ENCODE assay signal across 1 cellular context in genomic region chr16:3186946-3187690, GRCh38.
TF ChIP-seq lines count a peak whose summit lies in the region.

No MANE protein-coding gene starts in this region.

TF ChIP-seq in K562, 482 proteins besides CTCF, POLR2A, EP300 and RAD21:
- TF ChIP-seq NRF1 (conservative IDR thresholded peaks at IDR 0.05 in 1 of 2, IDR thresholded peaks at IDR 0.05 in 1 of 2) (no peak), LEF1 (IDR thresholded peaks at IDR 0.05) (no peak), ZNF830 (CRISPR knock-in tag; IDR thresholded peaks at IDR 0.05) (no peak), SIN3B (IDR thresholded peaks at IDR 0.05; ENCODE audit: low read depth) (no peak), ERF (CRISPR knock-in tag; IDR thresholded peaks at IDR 0.05) (no peak), ETV6 (IDR thresholded peaks at IDR 0.05; ENCODE audit: borderline replicate concordance in 1 of 2, low read depth in 2 of 2, low read length in 1 of 2) (no peak), ETV6 (CRISPR knock-in tag; IDR thresholded peaks at IDR 0.05; ENCODE audit: borderline replicate concordance) (no peak), ZNF146 (CRISPR knock-in tag; IDR thresholded peaks at IDR 0.05; ENCODE audit: unreplicated experiment) (no peak), FOXM1 (IDR thresholded peaks at IDR 0.05; ENCODE audit: low read depth) (no peak), FOXM1 (CRISPR knock-in tag; IDR thresholded peaks at IDR 0.05; ENCODE audit: low read depth) (no peak), SP1 (CRISPR knock-in tag; IDR thresholded peaks at IDR 0.05) (no peak), GTF2E2 (tag; IDR thresholded peaks at IDR 0.05) (no peak), KLF10 (CRISPR knock-in tag; IDR thresholded peaks at IDR 0.05) (no peak), PURB (CRISPR knock-in tag; IDR thresholded peaks at IDR 0.05; ENCODE audit: low read depth) (no peak), ZNF253 (CRISPR knock-in tag; conservative IDR thresholded peaks at IDR 0.05) (no peak), CBFA2T2 (conservative IDR thresholded peaks at IDR 0.05) (no peak), GATA2 (CRISPR knock-in tag; IDR thresholded peaks at IDR 0.05) (no peak), GATAD2A (IDR thresholded peaks at IDR 0.05) (no peak), E2F1 (CRISPR knock-in tag; IDR thresholded peaks at IDR 0.05) (no peak), PHB2 (IDR thresholded peaks at IDR 0.05; ENCODE audit: low read depth) (no peak)
